ENCODE assay signal across 12 cellular contexts in genomic region chr1:24438423-24438901, GRCh38. TPM values are rescaled to one million over a fixed set of nuclear protein-coding genes. Genes with fewer than 3 reads are reported as not detected.
A peak's percentile ranks its signal among the peaks of the same experiment; 100 is the strongest.
DNase-seq lines count a peak whose midpoint lies in the region; ATAC-seq and TF ChIP-seq lines count a peak whose summit lies in the region.
"Had no signal": no experiment of that assay in that cellular context is flagged by ENCODE, and none has a peak within 500 bp of the region (broad histone marks: within the 10 kb centered on the region; RNA-seq: fewer than 3 reads in every experiment).

No MANE protein-coding gene starts in this region.

- H3K4me1 ChIP-seq in GM23248 (ENCODE audit: insufficient read depth) (peaks cover 25% of the 10 kb centered on the region; the same call in 1 of the 2 replicates), gastroesophageal sphincter (peaks cover 0 to 34% (median 7%) of the 10 kb centered on the region in 3 donors)

- H2AFZ ChIP-seq in GM23248 = 0 out of 2 replicates have a peak overlapping the region, but pooled peaks have one; percentile 17
- H2AFZ ChIP-seq: PC-9 had no signal

- in situ Hi-C loops in GM23248 (cut with MboI) = no loop called here

- TF ChIP-seq EP300 in gastroesophageal sphincter (IDR thresholded peaks at IDR 0.05) = no peak

- DNase-seq in GM23248 = peak; percentile 25
- DNase-seq in T-helper 17 cell = no peak
- DNase-seq in retina = peak; percentile 68
- DNase-seq in NCI-H446 (lab: John Stamatoyannopoulos, UW) = no peak
- no peak for DNase-seq in glomerular visceral epithelial cell (ENCODE audit: extremely low spot score)
- no peak for DNase-seq in AG08396 (ENCODE audit: low spot score)
- DNase-seq: activated CD4-positive, alpha-beta T cell treated with anti-CD3 and anti-CD28 coated beads for 48 hours; DMS79; KBM-7; PC-9 had no signal

- H3K4me3 ChIP-seq in GM23248 (no peak overlapping the region), gastroesophageal sphincter (no peak overlapping the region)
- H3K4me3 ChIP-seq: PC-9 had no signal

- TF ChIP-seq POLR2A in gastroesophageal sphincter (IDR thresholded peaks at IDR 0.05) = no peak

- H3K27ac ChIP-seq in GM23248 (no peak overlapping the region), gastroesophageal sphincter (peak overlapping the region in 3 of 4 donors; percentile 36 to 63 (median 48))
- H3K27ac ChIP-seq: PC-9 had no signal

- no peak for ATAC-seq in T-helper 17 cell
- peak; percentile 86 for ATAC-seq in gastroesophageal sphincter
- ATAC-seq in GM21717 (IDR thresholded peaks at IDR 0.05; ENCODE audit: unreplicated experiment) = no peak

- no peaks in the 10 kb centered on the region for H3K27me3 ChIP-seq in GM23248 (replicated peaks; ENCODE audit: insufficient read depth)
- no peaks in the 10 kb centered on the region for H3K27me3 ChIP-seq in gastroesophageal sphincter

- H3K4me3 Mint-ChIP-seq in T-helper 17 cell = no peak overlapping the region

- 18 to 21% methylated on average over 9 of the region's 9 CpGs for WGBS in GM23248 (ENCODE audit: low coverage in 1 of 2, low lambda C conversion rate in 2 of 2, missing lambda C conversion rate in 2 of 2), 2 experiments
- WGBS in gastroesophageal sphincter (ENCODE audit: low coverage in 1 of 2), 2 donors = 43% methylated on average over 2 of the region's 9 CpGs; no CpG with 5 or more reads in 1 of the 2 donors

- no peak overlapping the region for H3K4me2 ChIP-seq in GM23248 (ENCODE audit: unreplicated experiment)
- H3K4me2 ChIP-seq: PC-9 had no signal

- H3K9me3 ChIP-seq in GM23248 (ENCODE audit: low read depth) = no peaks in the 10 kb centered on the region
- no peaks in the 10 kb centered on the region for H3K9me3 ChIP-seq in T-helper 17 cell (ENCODE audit: control insufficient read depth, low read length, poor library complexity, severe bottlenecking)
- no peaks in the 10 kb centered on the region for H3K9me3 ChIP-seq in gastroesophageal sphincter

- peaks cover 14% of the 10 kb centered on the region for H3F3A ChIP-seq in GM23248 (ENCODE audit: insufficient read depth)

- H3K79me2 ChIP-seq in GM23248 (ENCODE audit: insufficient read depth) = peaks cover 4% of the 10 kb centered on the region; the same call in 1 of the 2 replicates

- H3K4me1 Mint-ChIP-seq in T-helper 17 cell = peaks cover 27% of the 10 kb centered on the region

- H3K36me3 ChIP-seq in GM23248 (ENCODE audit: low read depth) (no peaks in the 10 kb centered on the region), gastroesophageal sphincter (peaks cover 0 to 28% of the 10 kb centered on the region in 2 donors)

- H3K27ac Mint-ChIP-seq in T-helper 17 cell = peak overlapping the region; percentile 60

- H3K27me3 Mint-ChIP-seq in T-helper 17 cell = no peaks in the 10 kb centered on the region

- no peak for TF ChIP-seq CTCF in gastroesophageal sphincter (IDR thresholded peaks at IDR 0.05)

- H3K9me2 ChIP-seq in GM23248 (ENCODE audit: insufficient read depth) = no peaks in the 10 kb centered on the region

- H3K9ac ChIP-seq in GM23248 = no peak overlapping the region

- no peaks in the 10 kb centered on the region for H4K20me1 ChIP-seq in GM23248 (ENCODE audit: insufficient read depth)

- peaks cover 8% of the 10 kb centered on the region for H3K36me3 Mint-ChIP-seq in T-helper 17 cell (ENCODE audit: low read depth)

RNA-seq across cellular contexts. Expression of gene NIPAL3, which starts 22.9 kb away (rescaled TPM):
- total RNA-seq in GM23248 (2014; rRNA removed; shearing (Covaris generic)) = 71.5 and 78.4 TPM in 2 replicates
- polyA plus RNA-seq in GM23248 (2016; fragmentation: Nextera tagmentation; extraction: Ambion mirVana) = 55.9 and 59.5 TPM in 2 replicates
- 10 to 100 TPM; 32.9 to 41.7 TPM for total RNA-seq in T-helper 17 cell
- 10 to 100 TPM; 22.3 to 45.7 (median 35.6) TPM for total RNA-seq in gastroesophageal sphincter

RNA-seq across cellular contexts. Expression of gene STPG1, which starts 24.9 kb away (rescaled TPM):
- 2.4 and 7.9 TPM in 2 replicates for total RNA-seq in GM23248 (2014; rRNA removed; shearing (Covaris generic))
- 9.2 and 12.8 TPM in 2 replicates for polyA plus RNA-seq in GM23248 (2016; fragmentation: Nextera tagmentation; extraction: Ambion mirVana)
- 1 to 10 TPM; 2.5 to 3.6 TPM for total RNA-seq in T-helper 17 cell
- total RNA-seq in gastroesophageal sphincter = 1 to 10 TPM; 2.2 to 7.6 (median 6.1) TPM

Comparison
In these comparisons a context has a peak if more than half of its experiments do, and no peak if none do; other contexts are left out.
1. DNase-seq: peak in GM23248 (single experiment) and retina (single experiment); none in T-helper 17 cell (0 of 3), NCI-H446 (0 of 2), glomerular visceral epithelial cell (single experiment) and AG08396 (single experiment).